16 cellular contexts compared by ENCODE assay signal in the genomic region with DNA sequence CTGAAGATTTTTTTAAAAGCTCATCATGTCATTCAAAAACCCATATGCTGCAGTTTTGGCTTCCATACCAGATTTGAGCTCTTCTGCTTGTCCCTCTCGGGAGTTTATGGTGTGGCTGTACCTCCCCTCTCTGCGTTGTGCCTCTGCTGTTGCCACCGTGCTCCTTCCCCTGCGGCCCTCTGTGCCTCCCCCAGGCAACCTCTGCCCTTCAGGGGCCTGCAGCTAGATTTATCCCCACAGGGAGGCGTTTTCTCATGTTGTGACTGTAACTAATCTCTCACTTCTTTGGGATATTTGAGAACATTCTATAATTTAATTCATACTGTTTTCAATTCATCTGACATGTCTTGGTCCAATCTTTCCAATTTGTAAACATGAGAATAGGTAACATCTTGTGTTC. TPM values are rescaled to one million over a fixed set of nuclear protein-coding genes. Genes with fewer than 3 reads are reported as not detected.
DNase-seq lines count a peak whose midpoint lies in the region; ATAC-seq and TF ChIP-seq lines count a peak whose summit lies in the region.
"Had no signal": no experiment of that assay in that cellular context is flagged by ENCODE, and none has a peak within 500 bp of the region (broad histone marks: within the 10 kb centered on the region; RNA-seq: fewer than 3 reads in every experiment).

No MANE protein-coding gene starts in this region.

- DNase-seq in Caco-2 (no peak), brain microvascular endothelial cell (no peak), neural crest cell (ENCODE audit: low read depth, low spot score) (no peak), HCEC 1CT (no peak), T-helper 9 cell (no peak)
- no peak for DNase-seq in NK-92 treated with Interleukin-12 subunit alpha and Interleukin-12 subunit beta, amount 100 ng/mL, for 24 hours (lab: John Stamatoyannopoulos, UW)
- DNase-seq: activated CD4-positive, alpha-beta T cell treated with anti-CD3 and anti-CD28 coated beads, Interleukin-2, amount 10 ng/mL, durations not matched to agents 24 days and 14 days; activated T-cell treated with anti-CD3 and anti-CD28 coated beads, Interleukin-2, amount 50 U/mL, for 4 hours; caudate nucleus; foreskin keratinocyte; left ventricle myocardium superior; naive B cell; SHP77 treated with DMSO at 0.1 percent for 48 hours had no signal

- POLR2A ChIA-PET in Caco-2 (lab: Charles Lee) = interaction anchor here (0.6 kb wide), 2 partner anchors 76 to 219 kb away, joined by 3 to 4 read pairs; a partner anchor contains a TSS

- H3K9me3 Mint-ChIP-seq in Caco-2 (ENCODE audit: unreplicated experiment) = no peaks in the 10 kb centered on the region
- H3K9me3 Mint-ChIP-seq in neural crest cell = no peaks in the 10 kb centered on the region
- H3K9me3 Mint-ChIP-seq: activated CD4-positive, alpha-beta T cell treated with anti-CD3 and anti-CD28 coated beads, Interleukin-2, amount 10 ng/mL, durations not matched to agents 24 days and 14 days; activated T-cell treated with anti-CD3 and anti-CD28 coated beads, Interleukin-2, amount 50 U/mL, for 4 hours; naive B cell had no signal

- H3K27ac Mint-ChIP-seq in Caco-2 (ENCODE audit: unreplicated experiment) (peak overlapping the region; percentile 21), neural crest cell (ENCODE audit: unreplicated experiment) (no peak overlapping the region)

- CTCF ChIA-PET in Caco-2 (lab: Charles Lee) = no interaction called here

- H3K27me3 Mint-ChIP-seq in Caco-2 (ENCODE audit: insufficient read depth, unreplicated experiment) (no peaks in the 10 kb centered on the region), neural crest cell (ENCODE audit: low read depth) (no peaks in the 10 kb centered on the region)
- H3K27me3 Mint-ChIP-seq: activated CD4-positive, alpha-beta T cell treated with anti-CD3 and anti-CD28 coated beads, Interleukin-2, amount 10 ng/mL, durations not matched to agents 24 days and 14 days; naive B cell had no signal

- no peaks in the 10 kb centered on the region for H3K27me3 ChIP-seq in Caco-2 (replicated peaks; ENCODE audit: control insufficient read depth, insufficient read depth, low read length)
- no peaks in the 10 kb centered on the region for H3K27me3 ChIP-seq in brain microvascular endothelial cell (replicated peaks)
- H3K27me3 ChIP-seq: BLaER1, foreskin keratinocyte had no signal

- H3K4me3 ChIP-seq in Caco-2 (ENCODE audit: low read depth, low read length) (no peak overlapping the region), GM12875 (ENCODE audit: low read depth, low read length) (no peak overlapping the region), brain microvascular endothelial cell (ENCODE audit: low read depth, low read length) (no peak overlapping the region)
- H3K4me3 ChIP-seq: BLaER1 had no signal

- intact Hi-C loops in Caco-2 (cut with micrococcal nuclease; ENCODE audit: unreplicated experiment) = loop anchor here (5.0 kb wide), 1 partner anchor 105 kb away; no protein-coding TSS in a partner anchor

- peaks cover 57% of the 10 kb centered on the region for H3K36me3 Mint-ChIP-seq in Caco-2 (ENCODE audit: insufficient read depth, unreplicated experiment)
- H3K36me3 Mint-ChIP-seq in neural crest cell (ENCODE audit: low read depth) = no peaks in the 10 kb centered on the region

- H3K4me3 Mint-ChIP-seq in Caco-2 (ENCODE audit: unreplicated experiment) (no peak overlapping the region), neural crest cell (no peak overlapping the region)
- H3K4me3 Mint-ChIP-seq: activated CD4-positive, alpha-beta T cell treated with anti-CD3 and anti-CD28 coated beads, Interleukin-2, amount 10 ng/mL, durations not matched to agents 24 days and 14 days; activated T-cell treated with anti-CD3 and anti-CD28 coated beads, Interleukin-2, amount 50 U/mL, for 4 hours; naive B cell had no signal

- no peak overlapping the region for H3K27ac ChIP-seq in brain microvascular endothelial cell
- H3K27ac ChIP-seq: BLaER1, foreskin keratinocyte had no signal

- no peaks in the 10 kb centered on the region for H3K4me1 ChIP-seq in Caco-2
- H3K4me1 ChIP-seq: foreskin keratinocyte had no signal

- in situ Hi-C loops in brain microvascular endothelial cell (cut with HindIII; ENCODE audit: low pct_ligation_motif_present, low sequenced_read_pairs) = no loop called here

- no peaks in the 10 kb centered on the region for H3K9me3 ChIP-seq in Caco-2
- H3K9me3 ChIP-seq: BLaER1 had no signal

- TF ChIP-seq CTCF in Caco-2 (IDR thresholded peaks at IDR 0.05; ENCODE audit: insufficient read depth in 1 of 2, low read depth in 1 of 2, low read length in 1 of 2, severe bottlenecking in 1 of 2, unreplicated experiment in 1 of 2) (peak; percentile 17 to 20), GM12875 (IDR thresholded peaks at IDR 0.05; ENCODE audit: borderline replicate concordance, insufficient read depth, low read depth, low read length) (0 out of 2 replicates have a peak, but pooled peaks have one; percentile 2), brain microvascular endothelial cell (IDR thresholded peaks at IDR 0.05; ENCODE audit: low read depth, low read length, missing control alignments) (peak; percentile 34), neural crest cell (conservative IDR thresholded peaks at IDR 0.05) (peak; percentile 42)

- H3K36me3 ChIP-seq in Caco-2 (ENCODE audit: control insufficient read depth, insufficient read depth, low read length) (peaks cover 2% of the 10 kb centered on the region), brain microvascular endothelial cell (replicated peaks) (peaks cover 21% of the 10 kb centered on the region)

- no TSS peak for BruUV-seq in Caco-2 (replicated peaks; lab: Mats Ljungman, UMichigan)

- no peak for ATAC-seq in HG03378 (IDR thresholded peaks at IDR 0.05; ENCODE audit: unreplicated experiment)
- ATAC-seq: activated T-cell treated with anti-CD3 and anti-CD28 coated beads, Interleukin-2, amount 50 U/mL, for 4 hours; foreskin keratinocyte; left ventricle myocardium superior had no signal

- H3K4me1 Mint-ChIP-seq in Caco-2 (ENCODE audit: low read depth, unreplicated experiment) = no peaks in the 10 kb centered on the region
- peaks cover 6% of the 10 kb centered on the region for H3K4me1 Mint-ChIP-seq in neural crest cell

RNA-seq across cellular contexts. Expression of a gene that starts 52.7 kb away (rescaled TPM):
- total RNA-seq in Caco-2 (2022) = 102 and 108 TPM in 2 replicates
- total RNA-seq in neural crest cell = 49.1 and 49.8 TPM in 2 replicates
